1 cellular context compared by ENCODE assay signal in genomic region chr7:105009667-105010537, GRCh38.
TF ChIP-seq lines count a peak whose summit lies in the region.

No MANE protein-coding gene starts in this region.

TF ChIP-seq in K562, 482 proteins besides CTCF, POLR2A, EP300 and RAD21 (continued from another document):
- TF ChIP-seq MAZ (CRISPR knock-in tag; conservative IDR thresholded peaks at IDR 0.05 in 1 of 2, IDR thresholded peaks at IDR 0.05 in 1 of 2), result 0 out of 4 replicates have a peak, but pooled peaks of 1 of the 2 experiments have one; percentile 10
- TF ChIP-seq TARDBP (IDR thresholded peaks at IDR 0.05), result no peak
- no peak for TF ChIP-seq ETV1 (tag; conservative IDR thresholded peaks at IDR 0.05; ENCODE audit: low read depth)
- no peak for TF ChIP-seq POLR2G (IDR thresholded peaks at IDR 0.05; ENCODE audit: low read depth, low read length)
- no peak for TF ChIP-seq SNIP1 (IDR thresholded peaks at IDR 0.05; ENCODE audit: low read depth)
- TF ChIP-seq, protein P1, sequence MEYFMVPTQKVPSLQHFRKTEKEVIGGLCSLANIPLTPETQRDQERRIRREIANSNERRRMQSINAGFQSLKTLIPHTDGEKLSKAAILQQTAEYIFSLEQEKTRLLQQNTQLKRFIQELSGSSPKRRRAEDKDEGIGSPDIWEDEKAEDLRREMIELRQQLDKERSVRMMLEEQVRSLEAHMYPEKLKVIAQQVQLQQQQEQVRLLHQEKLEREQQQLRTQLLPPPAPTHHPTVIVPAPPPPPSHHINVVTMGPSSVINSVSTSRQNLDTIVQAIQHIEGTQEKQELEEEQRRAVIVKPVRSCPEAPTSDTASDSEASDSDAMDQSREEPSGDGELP (CRISPR knock-in tag; IDR thresholded peaks at IDR 0.05; ENCODE audit: borderline replicate concordance), result no peak
- TF ChIP-seq ZNF699 (CRISPR knock-in tag; IDR thresholded peaks at IDR 0.05; ENCODE audit: insufficient replicate concordance), result no peak
- TF ChIP-seq MAFF (IDR thresholded peaks at IDR 0.05; ENCODE audit: low read length), result no peak
- TF ChIP-seq, protein P2, sequence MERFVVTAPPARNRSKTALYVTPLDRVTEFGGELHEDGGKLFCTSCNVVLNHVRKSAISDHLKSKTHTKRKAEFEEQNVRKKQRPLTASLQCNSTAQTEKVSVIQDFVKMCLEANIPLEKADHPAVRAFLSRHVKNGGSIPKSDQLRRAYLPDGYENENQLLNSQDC (CRISPR knock-in tag; IDR thresholded peaks at IDR 0.05), result no peak
- no peak for TF ChIP-seq ZNF696 (CRISPR knock-in tag; conservative IDR thresholded peaks at IDR 0.05)
- no peak for TF ChIP-seq ZNF280B (CRISPR knock-in tag; IDR thresholded peaks at IDR 0.05)
- no peak for TF ChIP-seq MED1 (CRISPR knock-in tag; IDR thresholded peaks at IDR 0.05; ENCODE audit: borderline replicate concordance)
- TF ChIP-seq MIER1 (IDR thresholded peaks at IDR 0.05; ENCODE audit: low read depth), result no peak
- TF ChIP-seq SMAD4 (CRISPR knock-in tag; conservative IDR thresholded peaks at IDR 0.05), result no peak
- 0 out of 2 replicates have a peak, but pooled peaks have one; percentile 55 for TF ChIP-seq ZNF232 (CRISPR knock-in tag; IDR thresholded peaks at IDR 0.05)
- no peak for TF ChIP-seq POLR3A (IDR thresholded peaks at IDR 0.05; ENCODE audit: borderline replicate concordance, extremely low read depth, insufficient read depth, insufficient read length)
- TF ChIP-seq ZFP36 (IDR thresholded peaks at IDR 0.05; ENCODE audit: low read depth, low read length, partially characterized antibody), result no peak
- TF ChIP-seq CSDE1 (IDR thresholded peaks at IDR 0.05), result no peak
- no peak for TF ChIP-seq SIRT6 (IDR thresholded peaks at IDR 0.05; ENCODE audit: low read depth, low read length)
- TF ChIP-seq PRMT5 (CRISPR knock-in tag; IDR thresholded peaks at IDR 0.05), result no peak
- TF ChIP-seq SP1 (CRISPR knock-in tag; IDR thresholded peaks at IDR 0.05), result 0 out of 2 replicates have a peak, but pooled peaks have one; percentile 36
- no peak for TF ChIP-seq NR2F6 (CRISPR knock-in tag; IDR thresholded peaks at IDR 0.05)
- no peak for TF ChIP-seq GTF3C2 (IDR thresholded peaks at IDR 0.05; ENCODE audit: borderline replicate concordance, extremely low read depth, insufficient read length)
- no peak for TF ChIP-seq SRSF7 (optimal IDR thresholded peaks at IDR 0.05; ENCODE audit: low read depth, low read length)
- no peak for TF ChIP-seq ZNF253 (CRISPR knock-in tag; conservative IDR thresholded peaks at IDR 0.05)
- no peak for TF ChIP-seq JUND (IDR thresholded peaks at IDR 0.05; ENCODE audit: borderline replicate concordance, low read depth, low read length)
- 0 out of 3 replicates have a peak, but pooled peaks have one; percentile 14 for TF ChIP-seq JUND (tag; IDR thresholded peaks at IDR 0.05; ENCODE audit: borderline replicate concordance, low read depth, low read length)
- TF ChIP-seq PHB2 (IDR thresholded peaks at IDR 0.05; ENCODE audit: low read depth), result no peak
- TF ChIP-seq, protein P3, sequence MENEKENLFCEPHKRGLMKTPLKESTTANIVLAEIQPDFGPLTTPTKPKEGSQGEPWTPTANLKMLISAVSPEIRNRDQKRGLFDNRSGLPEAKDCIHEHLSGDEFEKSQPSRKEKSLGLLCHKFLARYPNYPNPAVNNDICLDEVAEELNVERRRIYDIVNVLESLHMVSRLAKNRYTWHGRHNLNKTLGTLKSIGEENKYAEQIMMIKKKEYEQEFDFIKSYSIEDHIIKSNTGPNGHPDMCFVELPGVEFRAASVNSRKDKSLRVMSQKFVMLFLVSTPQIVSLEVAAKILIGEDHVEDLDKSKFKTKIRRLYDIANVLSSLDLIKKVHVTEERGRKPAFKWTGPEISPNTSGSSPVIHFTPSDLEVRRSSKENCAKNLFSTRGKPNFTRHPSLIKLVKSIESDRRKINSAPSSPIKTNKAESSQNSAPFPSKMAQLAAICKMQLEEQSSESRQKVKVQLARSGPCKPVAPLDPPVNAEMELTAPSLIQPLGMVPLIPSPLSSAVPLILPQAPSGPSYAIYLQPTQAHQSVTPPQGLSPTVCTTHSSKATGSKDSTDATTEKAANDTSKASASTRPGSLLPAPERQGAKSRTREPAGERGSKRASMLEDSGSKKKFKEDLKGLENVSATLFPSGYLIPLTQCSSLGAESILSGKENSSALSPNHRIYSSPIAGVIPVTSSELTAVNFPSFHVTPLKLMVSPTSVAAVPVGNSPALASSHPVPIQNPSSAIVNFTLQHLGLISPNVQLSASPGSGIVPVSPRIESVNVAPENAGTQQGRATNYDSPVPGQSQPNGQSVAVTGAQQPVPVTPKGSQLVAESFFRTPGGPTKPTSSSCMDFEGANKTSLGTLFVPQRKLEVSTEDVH (IDR thresholded peaks at IDR 0.05; ENCODE audit: low read depth, partially characterized antibody), result no peak
- peak; percentile 4; the same call in 1 of the 2 replicates for TF ChIP-seq CREB1 (IDR thresholded peaks at IDR 0.05)
- no peak for TF ChIP-seq CREB1 (CRISPR knock-in tag; IDR thresholded peaks at IDR 0.05)
- TF ChIP-seq FOXP1 (CRISPR knock-in tag; IDR thresholded peaks at IDR 0.05), result no peak
- TF ChIP-seq ATF3 (IDR thresholded peaks at IDR 0.05), result no peak
- TF ChIP-seq ATF3 (CRISPR knock-in tag; conservative IDR thresholded peaks at IDR 0.05), result 0 out of 2 replicates have a peak, but pooled peaks have one; percentile 15
- TF ChIP-seq RCOR1 (IDR thresholded peaks at IDR 0.05; ENCODE audit: borderline replicate concordance in 1 of 2, low read depth in 2 of 2, low read length in 2 of 2), result no peak
- no peak for TF ChIP-seq ZNF561 (CRISPR knock-in tag; conservative IDR thresholded peaks at IDR 0.05)
- no peak for TF ChIP-seq SAFB2 (IDR thresholded peaks at IDR 0.05; ENCODE audit: borderline replicate concordance, low read depth, low read length, severe bottlenecking)
- no peak for TF ChIP-seq HNRNPLL (IDR thresholded peaks at IDR 0.05; ENCODE audit: low read depth, low read length, poor library complexity, severe bottlenecking)
- TF ChIP-seq, protein P4, sequence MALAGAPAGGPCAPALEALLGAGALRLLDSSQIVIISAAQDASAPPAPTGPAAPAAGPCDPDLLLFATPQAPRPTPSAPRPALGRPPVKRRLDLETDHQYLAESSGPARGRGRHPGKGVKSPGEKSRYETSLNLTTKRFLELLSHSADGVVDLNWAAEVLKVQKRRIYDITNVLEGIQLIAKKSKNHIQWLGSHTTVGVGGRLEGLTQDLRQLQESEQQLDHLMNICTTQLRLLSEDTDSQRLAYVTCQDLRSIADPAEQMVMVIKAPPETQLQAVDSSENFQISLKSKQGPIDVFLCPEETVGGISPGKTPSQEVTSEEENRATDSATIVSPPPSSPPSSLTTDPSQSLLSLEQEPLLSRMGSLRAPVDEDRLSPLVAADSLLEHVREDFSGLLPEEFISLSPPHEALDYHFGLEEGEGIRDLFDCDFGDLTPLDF (CRISPR knock-in tag; IDR thresholded peaks at IDR 0.05), result no peak
- TF ChIP-seq MEIS2 (IDR thresholded peaks at IDR 0.05; ENCODE audit: partially characterized antibody), result peak; percentile 4
- no peak for TF ChIP-seq ZNF347 (CRISPR knock-in tag; IDR thresholded peaks at IDR 0.05; ENCODE audit: low read depth)
- TF ChIP-seq CREB3 (tag; conservative IDR thresholded peaks at IDR 0.05; ENCODE audit: low read depth), result 0 out of 2 replicates have a peak, but pooled peaks have one; percentile 44
- TF ChIP-seq ZNF431 (CRISPR knock-in tag; IDR thresholded peaks at IDR 0.05), result no peak
- 0 out of 2 replicates have a peak, but pooled peaks have one; percentile 17 for TF ChIP-seq ZNF324 (CRISPR knock-in tag; IDR thresholded peaks at IDR 0.05)
